24 cellular contexts compared by ENCODE assay signal in genomic region chr2:18055290-18055689, GRCh38.
"Had no signal": no experiment of that assay in that cellular context is flagged by ENCODE, and none has a peak within 500 bp of the region (broad histone marks: within the 10 kb centered on the region; RNA-seq: fewer than 3 reads in every experiment).

No MANE protein-coding gene starts in this region.

- H3K4me3 ChIP-seq: adrenal gland, cardiac muscle cell, K562, Peyer's patch had no signal

- ATAC-seq: activated CD4-positive, alpha-beta T cell treated with anti-CD3 and anti-CD28 coated beads for 36 hours; activated CD4-positive, CD25-positive, alpha-beta regulatory T cell treated with anti-CD3 and anti-CD28 coated beads, Interleukin-2, amount 50 U/mL, for 24 hours; activated CD8-positive, alpha-beta T cell treated with anti-CD3 and anti-CD28 coated beads, Interleukin-2, amount 10 ng/mL, durations not matched to agents 7 days and 5 days; activated naive CD4-positive, alpha-beta T cell treated with anti-CD3 and anti-CD28 coated beads, Interleukin-2, amount 50 U/mL, for 72 hours; activated T-cell treated with anti-CD3 and anti-CD28 coated beads, Interleukin-2, amount 50 U/mL, for 4 hours; K562; WTC11 had no signal

- H3K27ac ChIP-seq: adrenal gland, cardiac muscle cell, Peyer's patch had no signal

- DNase-seq: activated CD4-positive, alpha-beta T cell treated with anti-CD3 and anti-CD28 coated beads for 36 hours; activated CD4-positive, alpha-beta T cell treated with anti-CD3 and anti-CD28 coated beads, Interleukin-2, amount 10 ng/mL, durations not matched to agents 7 days and 5 days; activated CD4-positive, alpha-beta T cell treated with anti-CD3 and anti-CD28 coated beads, Interleukin-2, amount 50 U/mL, for 48 hours; activated CD8-positive, alpha-beta memory T cell treated with anti-CD3 and anti-CD28 coated beads, Interleukin-2, amount 50 U/mL, for 4 hours; activated CD8-positive, alpha-beta T cell treated with anti-CD3 and anti-CD28 coated beads, Interleukin-2, amount 10 ng/mL, durations not matched to agents 7 days and 5 days; activated gamma-delta T cell treated with Interleukin-2 at 50 U/mL for 16 hours; activated naive CD4-positive, alpha-beta T cell treated with anti-CD3 and anti-CD28 coated beads for 36 hours; activated T-cell treated with anti-CD3 and anti-CD28 coated beads for 4 hours; activated T-cell treated with anti-CD3 and anti-CD28 coated beads, Interleukin-2, amount 50 U/mL, for 4 hours; adrenal gland; NCI-H1105; NCI-H1417 treated with DMSO at 0.1 percent for 48 hours; NCI-H2029; NCI-H345; NCI-H524 treated with DMSO at 0.1 percent for 48 hours; Peyer's patch; Right ventricle myocardium superior; RPMI8226; T1000 had no signal
